Comparison of ENCODE assay signal across 10 cellular contexts in genomic region chr1:98107256-98107655, GRCh38.
"Had no signal": no experiment of that assay in that cellular context is flagged by ENCODE, and none has a peak within 500 bp of the region (broad histone marks: within the 10 kb centered on the region; RNA-seq: fewer than 3 reads in every experiment).

No MANE protein-coding gene starts in this region.

- H3K4me1 ChIP-seq: HAP-1 had no signal

- H3K9me3 ChIP-seq: HAP-1 had no signal

- H3K4me2 ChIP-seq: GM23338 had no signal

- H3K4me3 ChIP-seq: GM23248, GM23338, HAP-1 had no signal

- DNase-seq: GM23248, GOT3, H7, H9, HCEC 1CT, HFFc6 had no signal

- H3K9ac ChIP-seq: GM23248 had no signal

- ATAC-seq: GM23338, HCT116 had no signal

- H3K27ac ChIP-seq: GM23248 had no signal

- H2AFZ ChIP-seq: GM23248, GM23338 had no signal

- H3K36me3 ChIP-seq: HAP-1 had no signal

- FAIRE-seq: H1 had no signal
